In genomic region chr18:44342946-44343345, GRCh38 we compare ENCODE assay signal across 25 cellular contexts.
DNase-seq lines count a peak whose midpoint lies in the region; ATAC-seq, FAIRE-seq and TF ChIP-seq lines count a peak whose summit lies in the region.
"Had no signal": no experiment of that assay in that cellular context is flagged by ENCODE, and none has a peak within 500 bp of the region (broad histone marks: within the 10 kb centered on the region; RNA-seq: fewer than 3 reads in every experiment).

No MANE protein-coding gene starts in this region.

- peaks cover 13% of the 10 kb centered on the region for H3K4me1 ChIP-seq in RWPE2 (ENCODE audit: insufficient read depth, poor library complexity, severe bottlenecking)
- no peaks in the 10 kb centered on the region for H3K4me1 ChIP-seq in mucosa of descending colon (ENCODE audit: low read depth)

- peak; percentile 58 for DNase-seq in DMS53 (lab: John Stamatoyannopoulos, UW)
- DNase-seq in LNCaP clone FGC (ENCODE audit: low read depth): peak; percentile 77
- DNase-seq in RWPE2 (ENCODE audit: low spot score): no peak
- no peak for DNase-seq in mucosa of descending colon
- no peak for DNase-seq in H54 (ENCODE audit: insufficient read length, low spot score)
- no peak for DNase-seq in kidney glomerular epithelial cell (lab: John Stamatoyannopoulos, UW)
- DNase-seq in NCI-H1930 (lab: John Stamatoyannopoulos, UW): no peak
- DNase-seq: CD4-positive, alpha-beta memory T cell; COR-L47; DMS79 treated with DMSO at 0.1 percent for 48 hours; GF-D8; GOT3; HCEC 1CT; IMR-90; KG1; NCI-H1048; NCI-H1436 treated with DMSO at 0.1 percent for 48 hours; NCI-H187 treated with DMSO at 0.1 percent for 48 hours; NCI-H2107; NCI-H446 treated with DMSO at 0.1 percent for 48 hours; NCI-H526; NK-92 treated with Interleukin-12 subunit alpha and Interleukin-12 subunit beta, amount 100 ng/mL, for 24 hours; SHP77 treated with DMSO at 0.1 percent for 48 hours had no signal

- peak; percentile 48; the same call in 1 of the 3 replicates for ATAC-seq in RWPE2 (ENCODE audit: low read depth)
- ATAC-seq in mucosa of descending colon: peak; percentile 47

- no peak overlapping the region for H3K4me3 ChIP-seq in LNCaP clone FGC (ENCODE audit: low read depth, low read length)
- no peak overlapping the region for H3K4me3 ChIP-seq in RWPE2 (ENCODE audit: severe bottlenecking)
- H3K4me3 ChIP-seq in mucosa of descending colon: no peak overlapping the region

- TF ChIP-seq CTCF in LNCaP clone FGC (IDR thresholded peaks at IDR 0.05; ENCODE audit: control insufficient read depth, extremely low read depth, insufficient read depth) (no peak), RWPE2 (IDR thresholded peaks at IDR 0.05; ENCODE audit: poor library complexity, severe bottlenecking) (no peak), mucosa of descending colon (IDR thresholded peaks at IDR 0.05) (no peak)

- no peaks in the 10 kb centered on the region for H3K9me3 ChIP-seq in RWPE2 (ENCODE audit: severe bottlenecking)
- peaks cover 3% of the 10 kb centered on the region for H3K9me3 ChIP-seq in mucosa of descending colon

- intact Hi-C loops in mucosa of descending colon (cut with DNase I, micrococcal nuclease): no loop called here

- peak overlapping the region; percentile 27 for H3K27ac ChIP-seq in RWPE2 (ENCODE audit: poor library complexity, severe bottlenecking)
- H3K27ac ChIP-seq: RWPE1 had no signal

- no peak for FAIRE-seq in H54 (lab: Jason Lieb, UNC)
- FAIRE-seq: GM12891 had no signal

- H3K27me3 ChIP-seq in RWPE2 (ENCODE audit: insufficient read depth, poor library complexity, severe bottlenecking): no peaks in the 10 kb centered on the region

- H3K36me3 ChIP-seq in RWPE2 (ENCODE audit: low read depth): no peaks in the 10 kb centered on the region
- no peaks in the 10 kb centered on the region for H3K36me3 ChIP-seq in mucosa of descending colon (ENCODE audit: low read depth)

- no peak for TF ChIP-seq POLR2A in H54 (IDR thresholded peaks at IDR 0.05; ENCODE audit: low read depth, low read length)

Comparison
In these comparisons a context has a peak if more than half of its experiments do, and no peak if none do; other contexts are left out.
1. DNase-seq: peak in DMS53 (single experiment) and LNCaP clone FGC (single experiment); none in RWPE2 (single experiment), mucosa of descending colon (0 of 3), H54 (single experiment), kidney glomerular epithelial cell (single experiment) and NCI-H1930 (0 of 2).